ENCODE assay signal across 21 cellular contexts in genomic region chr4:126938023-126938422, GRCh38.
"Had no signal": no experiment of that assay in that cellular context is flagged by ENCODE, and none has a peak within 500 bp of the region (broad histone marks: within the 10 kb centered on the region; RNA-seq: fewer than 3 reads in every experiment).

No MANE protein-coding gene starts in this region.

- H3K36me3 ChIP-seq: heart left ventricle, prostate gland, right atrium auricular region, upper lobe of left lung had no signal

- H3K4me3 Mint-ChIP-seq: activated naive CD8-positive, alpha-beta T cell treated with anti-CD3 and anti-CD28 coated beads for 36 hours; activated T-cell treated with anti-CD3 and anti-CD28 coated beads, Interleukin-2, amount 50 U/mL, for 4 hours; mesothelial cell of epicardium; natural killer cell; WTC11 had no signal

- H3K27ac Mint-ChIP-seq: activated naive CD8-positive, alpha-beta T cell treated with anti-CD3 and anti-CD28 coated beads for 36 hours; activated T-helper 2 cell treated with anti-CD3 and anti-CD28 coated beads, Interferon-gamma antibody, Interleukin-2, Interleukin-4, amounts not matched to agents 10 μg/mL and 5 μg/mL and 100 μg/mL, durations not matched to agents 14 hours and 24 hours and 36 hours; mesothelial cell of epicardium; natural killer cell; WTC11 had no signal

- H3K4me3 ChIP-seq: heart left ventricle, prostate gland, right atrium auricular region, upper lobe of left lung had no signal

- H3K27me3 ChIP-seq: heart left ventricle, right atrium auricular region, upper lobe of left lung had no signal

- H3K4me1 ChIP-seq: heart left ventricle, prostate gland, right atrium auricular region, upper lobe of left lung had no signal

- H3K36me3 Mint-ChIP-seq: activated naive CD8-positive, alpha-beta T cell treated with anti-CD3 and anti-CD28 coated beads for 36 hours; mesothelial cell of epicardium; natural killer cell; WTC11 had no signal

- H3K27ac ChIP-seq: heart left ventricle, prostate gland, right atrium auricular region, upper lobe of left lung had no signal

- H3K9me3 ChIP-seq: heart left ventricle, prostate gland, right atrium auricular region, upper lobe of left lung had no signal

- ATAC-seq: activated T-cell treated with anti-CD3 and anti-CD28 coated beads, Interleukin-2, amount 50 U/mL, for 4 hours; heart left ventricle; left ventricle myocardium superior; natural killer cell; stimulated activated naive CD8-positive, alpha-beta T cell treated with anti-CD3 and anti-CD28 coated beads, Interleukin-15, Interleukin-2, amounts not matched to agents 100 U/mL and 50 U/mL, for 24 hours; WTC11 had no signal

- H3K4me1 Mint-ChIP-seq: activated naive CD8-positive, alpha-beta T cell treated with anti-CD3 and anti-CD28 coated beads for 36 hours; natural killer cell; WTC11 had no signal

- DNase-seq: activated CD4-positive, alpha-beta T cell treated with anti-CD3 and anti-CD28 coated beads, Interleukin-2, amount 50 U/mL, for 4 hours; activated CD8-positive, alpha-beta memory T cell treated with anti-CD3 and anti-CD28 coated beads for 24 hours; activated CD8-positive, alpha-beta memory T cell treated with anti-CD3 and anti-CD28 coated beads, Interleukin-2, amount 50 U/mL, for 4 hours; activated naive CD4-positive, alpha-beta T cell treated with Interleukin-2 at 50 U/mL for 16 hours; activated naive CD8-positive, alpha-beta T cell treated with anti-CD3 and anti-CD28 coated beads for 36 hours; activated T-cell treated with anti-CD3 and anti-CD28 coated beads, Interleukin-2, amount 50 U/mL, for 4 hours; amygdala; heart left ventricle; left ventricle myocardium superior; mammary epithelial cell; natural killer cell; stimulated activated CD4-positive, alpha-beta T cell treated with anti-CD3 and anti-CD28 coated beads, Interleukin-12 subunit alpha, Interleukin-12 subunit beta, amount 100 ng/mL, for 4 hours; stimulated activated CD4-positive, alpha-beta T cell treated with anti-CD3 and anti-CD28 coated beads, Interleukin-4, amount 100 ng/mL, for 4 hours; stimulated activated naive CD8-positive, alpha-beta T cell treated with anti-CD3 and anti-CD28 coated beads, Interleukin-15, Interleukin-2, amounts not matched to agents 100 U/mL and 50 U/mL, for 24 hours; T-helper 9 cell; upper lobe of left lung had no signal

- H3K9me3 Mint-ChIP-seq: activated naive CD8-positive, alpha-beta T cell treated with anti-CD3 and anti-CD28 coated beads for 36 hours; mesothelial cell of epicardium; WTC11 had no signal

- H3K27me3 Mint-ChIP-seq: activated naive CD8-positive, alpha-beta T cell treated with anti-CD3 and anti-CD28 coated beads for 36 hours had no signal
